ENCODE assay signal across 22 cellular contexts in genomic region chr22:17143826-17144225, GRCh38. TPM values are rescaled to one million over a fixed set of nuclear protein-coding genes. Genes with fewer than 3 reads are reported as not detected.
"Had no signal": no experiment of that assay in that cellular context is flagged by ENCODE, and none has a peak within 500 bp of the region (broad histone marks: within the 10 kb centered on the region; RNA-seq: fewer than 3 reads in every experiment).

No MANE protein-coding gene starts in this region.

- DNase-seq: Kasumi-1, MM.1S, NCI-H1092 treated with DMSO at 0.1 percent for 48 hours, NCI-H1436, NCI-H187, NCI-H2029, NCI-H2081 treated with DMSO at 0.1 percent for 48 hours, NCI-H2171, NCI-H226, NCI-H446, NCI-H510A, NCI-H524 treated with DMSO at 0.1 percent for 48 hours, NCI-H69, NCI-H774, PC-3, SHP77, SK-N-SH had no signal

- H3K9me3 ChIP-seq: SK-N-SH had no signal

- ATAC-seq: K562, Panc1, PC-3 had no signal

- H3K9me3 Mint-ChIP-seq: IgD-negative memory B cell had no signal

- H3K27ac Mint-ChIP-seq: IgD-negative memory B cell had no signal

- H3K4me1 Mint-ChIP-seq: IgD-negative memory B cell had no signal

- H3K4me3 ChIP-seq: K562 had no signal

- H3K4me3 Mint-ChIP-seq: IgD-negative memory B cell had no signal

- H3K27ac ChIP-seq: HL-60, KMS-11 had no signal

- H3K27me3 Mint-ChIP-seq: IgD-negative memory B cell had no signal

RNA-seq across cellular contexts. Expression of gene TMEM121B, which starts 22.7 kb away (rescaled TPM):
- polyA plus RNA-seq: IgD-negative memory B cell had no signal
